15 cellular contexts compared by ENCODE assay signal in the genomic region with DNA sequence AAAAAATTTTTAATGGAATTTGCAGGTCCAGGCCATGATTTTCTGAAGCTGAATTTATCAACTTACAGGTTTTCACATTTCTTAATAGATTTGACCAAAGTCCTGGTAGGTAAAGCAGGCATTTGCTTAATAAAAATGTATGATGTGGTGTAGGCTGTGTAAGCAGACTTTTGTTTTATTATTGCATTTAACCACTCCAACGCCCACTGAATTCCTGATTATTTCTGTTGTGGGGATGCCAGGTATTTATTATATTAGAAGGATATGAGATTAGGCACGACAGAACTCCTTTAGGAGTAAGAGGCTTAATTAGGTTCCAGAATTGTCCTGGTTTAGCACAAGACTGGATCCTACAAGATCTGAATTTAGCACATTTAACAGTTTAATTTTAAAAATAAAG.
DNase-seq lines count a peak whose midpoint lies in the region; ATAC-seq and TF ChIP-seq lines count a peak whose summit lies in the region.
"Had no signal": no experiment of that assay in that cellular context is flagged by ENCODE, and none has a peak within 500 bp of the region (broad histone marks: within the 10 kb centered on the region; RNA-seq: fewer than 3 reads in every experiment).

No MANE protein-coding gene starts in this region.

- no peak overlapping the region for H3K9ac ChIP-seq in endodermal cell (ENCODE audit: extremely low read depth, low read length, poor library complexity, severe bottlenecking)
- no peak overlapping the region for H3K9ac ChIP-seq in neuronal stem cell (ENCODE audit: low read depth, low read length, poor library complexity)

- H2BK12ac ChIP-seq in neuronal stem cell (ENCODE audit: low read length) = no peak overlapping the region

- H3K4me3 ChIP-seq in endodermal cell (ENCODE audit: low read length) (no peak overlapping the region), neuronal stem cell (ENCODE audit: low read length in 2 of 2) (no peak overlapping the region)
- H3K4me3 ChIP-seq: K562 had no signal

- H4K91ac ChIP-seq in neuronal stem cell (ENCODE audit: low read depth, low read length, poor library complexity) = no peak overlapping the region

- H4K8ac ChIP-seq in neuronal stem cell (ENCODE audit: low read depth, low read length) = no peak overlapping the region

- no peak overlapping the region for H3K14ac ChIP-seq in neuronal stem cell (ENCODE audit: low read length)

- H2BK120ac ChIP-seq in neuronal stem cell (ENCODE audit: low read depth, low read length) = no peak overlapping the region

- H2BK5ac ChIP-seq in neuronal stem cell (ENCODE audit: low read length) = no peak overlapping the region

- H3K4ac ChIP-seq in neuronal stem cell (ENCODE audit: low read length) = no peak overlapping the region

- peak; percentile 48 for DNase-seq in NCI-H82 treated with DMSO at 0.1 percent for 48 hours (lab: John Stamatoyannopoulos, UW; ENCODE audit: unreplicated experiment)
- no peak for DNase-seq in endodermal cell
- DNase-seq in neuronal stem cell (ENCODE audit: low spot score) = no peak
- no peak for DNase-seq in activated T-cell treated with anti-CD3 and anti-CD28 coated beads, Interleukin-2, amount 50 U/mL, for 24 hours
- DNase-seq in RKO (ENCODE audit: low spot score) = no peak
- DNase-seq in GM10248 (ENCODE audit: extremely low spot score) = no peak
- DNase-seq: CD8-positive, alpha-beta T cell; DND-41; NCI-H345; NCI-H526 treated with DMSO at 0.1 percent for 48 hours had no signal

- no peak overlapping the region for H3K18ac ChIP-seq in neuronal stem cell (ENCODE audit: low read length)

- no peaks in the 10 kb centered on the region for H3K36me3 Mint-ChIP-seq in endodermal cell (ENCODE audit: low read depth)
- H3K36me3 Mint-ChIP-seq in activated T-cell treated with anti-CD3 and anti-CD28 coated beads, Interleukin-2, amount 50 U/mL, for 24 hours (ENCODE audit: low read depth) = no peaks in the 10 kb centered on the region
- H3K36me3 Mint-ChIP-seq: CD8-positive, alpha-beta T cell had no signal

- H3K36me3 ChIP-seq in endodermal cell (ENCODE audit: control insufficient read depth, insufficient read depth, low read length) (no peaks in the 10 kb centered on the region), neuronal stem cell (replicated peaks in 1 of 2; ENCODE audit: control insufficient read depth in 2 of 2, insufficient read depth in 2 of 2, low read length in 2 of 2) (no peaks in the 10 kb centered on the region)

- TF ChIP-seq CTCF in endodermal cell (conservative IDR thresholded peaks at IDR 0.05) (no peak), GM10248 (IDR thresholded peaks at IDR 0.05; ENCODE audit: control extremely low read depth, extremely low read depth, low read depth, missing control alignments) (no peak)

- no peak overlapping the region for H3K23ac ChIP-seq in neuronal stem cell (ENCODE audit: low read depth, low read length, poor library complexity)

- peaks cover 24% of the 10 kb centered on the region for H3K4me1 ChIP-seq in endodermal cell (ENCODE audit: control insufficient read depth, insufficient read depth, low read length)
- H3K4me1 ChIP-seq in neuronal stem cell (ENCODE audit: control insufficient read depth in 2 of 2, insufficient read depth in 1 of 2, low read depth in 1 of 2, low read length in 2 of 2) = peaks cover 0 to 15% of the 10 kb centered on the region in 2 donors

- no peaks in the 10 kb centered on the region for H3K79me1 ChIP-seq in neuronal stem cell (ENCODE audit: low read depth, low read length)

- no peak overlapping the region for H2BK15ac ChIP-seq in neuronal stem cell (ENCODE audit: low read length)

- no peak overlapping the region for H3K27ac Mint-ChIP-seq in endodermal cell
- no peak overlapping the region for H3K27ac Mint-ChIP-seq in activated T-cell treated with anti-CD3 and anti-CD28 coated beads, Interleukin-2, amount 50 U/mL, for 24 hours
- H3K27ac Mint-ChIP-seq: CD8-positive, alpha-beta T cell; H9 had no signal

- H3K9me3 ChIP-seq in endodermal cell (ENCODE audit: control insufficient read depth, low read length) (no peaks in the 10 kb centered on the region), neuronal stem cell (replicated peaks in 1 of 2; ENCODE audit: control insufficient read depth in 2 of 2, insufficient read depth in 1 of 2, low read depth in 1 of 2, low read length in 2 of 2) (no peaks in the 10 kb centered on the region)

- H3K27me3 ChIP-seq in endodermal cell (ENCODE audit: control insufficient read depth, insufficient read depth, low read length, poor library complexity, severe bottlenecking) (no peaks in the 10 kb centered on the region), neuronal stem cell (ENCODE audit: control insufficient read depth in 3 of 3, insufficient read depth in 3 of 3, low read depth in 1 of 3, low read length in 3 of 3) (no peaks in the 10 kb centered on the region)

- H2AFZ ChIP-seq in neuronal stem cell (ENCODE audit: low read length) = no peak overlapping the region

- H3K4me2 ChIP-seq in neuronal stem cell (ENCODE audit: insufficient read depth, low read length, poor library complexity, severe bottlenecking) = no peak overlapping the region

- WGBS in endodermal cell (ENCODE audit: insufficient coverage in 1 of 2, insufficient read length in 1 of 2), 2 experiments = 82 to 83% methylated on average over 2 of the region's 2 CpGs
- WGBS in neuronal stem cell (ENCODE audit: extremely low coverage in 2 of 2, insufficient read length in 2 of 2, insufficient replicate concordance in 1 of 2), 2 donors = no CpG with 5 or more reads among the region's 2 CpGs

- POLR2A ChIA-PET in GM10248 (lab: Yijun Ruan, JAX) = no interaction called here

- H3K4me1 Mint-ChIP-seq in endodermal cell = peaks cover 43% of the 10 kb centered on the region
- H3K4me1 Mint-ChIP-seq in activated T-cell treated with anti-CD3 and anti-CD28 coated beads, Interleukin-2, amount 50 U/mL, for 24 hours (ENCODE audit: low read depth) = no peaks in the 10 kb centered on the region

- H2AK5ac ChIP-seq in neuronal stem cell (ENCODE audit: low read depth, low read length) = no peak overlapping the region

- ATAC-seq in HG03139 (IDR thresholded peaks at IDR 0.05; ENCODE audit: unreplicated experiment) = no peak
- ATAC-seq: CD8-positive, alpha-beta T cell; K562; Right ventricle myocardium inferior; SK-N-SH treated with all-trans-retinoic acid at 6 μM for 48 hours had no signal

- CTCF ChIA-PET in GM10248 (lab: Yijun Ruan, JAX) = no interaction called here

- no peak overlapping the region for H3K4me3 Mint-ChIP-seq in endodermal cell
- H3K4me3 Mint-ChIP-seq in activated T-cell treated with anti-CD3 and anti-CD28 coated beads, Interleukin-2, amount 50 U/mL, for 24 hours = no peak overlapping the region
- H3K4me3 Mint-ChIP-seq: CD8-positive, alpha-beta T cell; H9 had no signal

- H3K27me3 Mint-ChIP-seq in endodermal cell (ENCODE audit: insufficient read depth) = peaks cover 9% of the 10 kb centered on the region
- H3K27me3 Mint-ChIP-seq in activated T-cell treated with anti-CD3 and anti-CD28 coated beads, Interleukin-2, amount 50 U/mL, for 24 hours = no peaks in the 10 kb centered on the region

- H3K9me3 Mint-ChIP-seq in endodermal cell = no peaks in the 10 kb centered on the region
- H3K9me3 Mint-ChIP-seq in activated T-cell treated with anti-CD3 and anti-CD28 coated beads, Interleukin-2, amount 50 U/mL, for 24 hours = no peaks in the 10 kb centered on the region
- H3K9me3 Mint-ChIP-seq: CD8-positive, alpha-beta T cell; H9 had no signal

- peak overlapping the region; percentile 33 for H3K27ac ChIP-seq in endodermal cell (ENCODE audit: low read depth, low read length)
- peak overlapping the region; percentile 25 for H3K27ac ChIP-seq in neuronal stem cell (replicated peaks; ENCODE audit: low read length)
